ENCODE assay signal across 18 cellular contexts in the genomic region with DNA sequence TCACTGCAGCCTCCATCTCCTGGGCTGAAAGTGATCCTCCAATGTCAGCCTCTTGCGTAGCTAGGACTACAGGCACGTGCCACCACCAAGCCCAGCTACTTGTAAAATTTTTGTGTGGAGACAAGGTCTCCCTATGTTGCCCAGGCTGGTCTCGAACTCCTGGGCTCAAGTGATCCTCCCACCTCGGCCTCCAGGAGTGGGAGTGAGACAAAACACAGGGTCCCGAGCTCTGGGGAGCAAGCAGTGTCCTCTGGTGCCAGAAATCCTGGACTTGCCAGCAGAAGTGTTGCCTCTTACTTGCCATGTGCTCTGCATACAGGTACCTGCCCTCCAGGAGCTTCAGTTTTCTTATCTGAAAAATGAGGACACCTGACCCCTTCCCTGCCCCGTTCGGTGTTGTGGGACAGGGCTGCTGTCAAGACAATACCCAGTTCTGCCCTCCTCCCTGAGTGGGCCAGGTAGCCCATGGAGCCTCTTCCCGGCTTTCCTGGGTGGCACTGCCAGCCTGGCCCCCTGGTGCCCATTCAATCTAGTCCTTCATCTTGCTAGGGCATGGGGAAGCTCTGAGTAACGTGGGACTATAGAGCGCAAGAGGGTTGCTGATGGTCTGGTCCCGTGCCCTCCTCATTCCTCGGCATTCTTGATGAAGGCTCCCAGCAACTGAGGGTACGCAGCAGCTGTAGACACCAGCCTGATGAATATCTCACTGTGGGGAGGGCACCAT.
"Had no signal": no experiment of that assay in that cellular context is flagged by ENCODE, and none has a peak within 500 bp of the region (broad histone marks: within the 10 kb centered on the region; RNA-seq: fewer than 3 reads in every experiment).

No MANE protein-coding gene starts in this region.

- H3K4me3 ChIP-seq: adrenal gland, breast epithelium, left lung, neural progenitor cell, pancreas, SJSA1, smooth muscle cell, uterus had no signal

- H3K27me3 Mint-ChIP-seq: activated CD4-positive, alpha-beta memory T cell treated with anti-CD3 and anti-CD28 coated beads for 36 hours; activated naive CD4-positive, alpha-beta T cell treated with anti-CD3 and anti-CD28 coated beads, Interleukin-2, amount 50 U/mL, for 24 hours had no signal

- H3K4me1 ChIP-seq: adrenal gland, breast epithelium, left lung, neural progenitor cell, pancreas, SJSA1, uterus had no signal

- H3K9me3 Mint-ChIP-seq: activated CD4-positive, alpha-beta memory T cell treated with anti-CD3 and anti-CD28 coated beads for 36 hours; activated naive CD4-positive, alpha-beta T cell treated with anti-CD3 and anti-CD28 coated beads, Interleukin-2, amount 50 U/mL, for 24 hours; dendritic cell treated with granulocyte-macrophage colony-stimulating factor and Interleukin-4, amounts not matched to agents 40 ng/mL and 50 ng/mL, for 4 days; stimulated activated naive B cell treated with anti-CD40 and anti-IgM and Interleukin-4, amounts not matched to agents 10 μg/mL and 1 μg/mL and 100 μg/mL, for 72 hours had no signal

- H3K36me3 ChIP-seq: adrenal gland, breast epithelium, left lung, neural progenitor cell, pancreas, SJSA1, uterus had no signal

- H3K36me3 Mint-ChIP-seq: activated CD4-positive, alpha-beta memory T cell treated with anti-CD3 and anti-CD28 coated beads for 36 hours; activated naive CD4-positive, alpha-beta T cell treated with anti-CD3 and anti-CD28 coated beads, Interleukin-2, amount 50 U/mL, for 24 hours; stimulated activated naive B cell treated with anti-CD40 and anti-IgM and Interleukin-4, amounts not matched to agents 10 μg/mL and 1 μg/mL and 100 μg/mL, for 72 hours had no signal

- H3K4me1 Mint-ChIP-seq: activated naive CD4-positive, alpha-beta T cell treated with anti-CD3 and anti-CD28 coated beads, Interleukin-2, amount 50 U/mL, for 24 hours; neural progenitor cell; stimulated activated naive B cell treated with anti-CD40 and anti-IgM and Interleukin-4, amounts not matched to agents 10 μg/mL and 1 μg/mL and 100 μg/mL, for 72 hours had no signal

- H3K27me3 ChIP-seq: adrenal gland, breast epithelium, left lung, neural progenitor cell, pancreas, SJSA1, uterus had no signal

- H3K9me3 ChIP-seq: adrenal gland, breast epithelium, left lung, pancreas, SJSA1, uterus had no signal

- H3K27ac ChIP-seq: adrenal gland, breast epithelium, left lung, neural progenitor cell, pancreas, SJSA1, uterus, VCaP had no signal

- H3K4me3 Mint-ChIP-seq: activated CD4-positive, alpha-beta memory T cell treated with anti-CD3 and anti-CD28 coated beads for 36 hours; activated naive CD4-positive, alpha-beta T cell treated with anti-CD3 and anti-CD28 coated beads, Interleukin-2, amount 50 U/mL, for 24 hours; dendritic cell treated with granulocyte-macrophage colony-stimulating factor and Interleukin-4, amounts not matched to agents 40 ng/mL and 50 ng/mL, for 4 days; neural progenitor cell; stimulated activated naive B cell treated with anti-CD40 and anti-IgM and Interleukin-4, amounts not matched to agents 10 μg/mL and 1 μg/mL and 100 μg/mL, for 72 hours; T-helper 17 cell had no signal

- DNase-seq: activated CD4-positive, alpha-beta memory T cell treated with anti-CD3 and anti-CD28 coated beads for 36 hours; cerebellar nuclear complex; effector memory CD4-positive, alpha-beta T cell; hypothalamus; stimulated activated naive B cell treated with anti-CD40 and anti-IgM and Interleukin-4, amounts not matched to agents 10 μg/mL and 1 μg/mL and 100 μg/mL, for 72 hours; T-helper 17 cell had no signal

- ATAC-seq: left lung; pancreas; sciatic nerve; stimulated activated naive B cell treated with anti-CD40 and anti-IgM and Interleukin-4, amounts not matched to agents 10 μg/mL and 1 μg/mL and 100 μg/mL, for 72 hours; T-helper 17 cell had no signal

- H3K27ac Mint-ChIP-seq: activated CD4-positive, alpha-beta memory T cell treated with anti-CD3 and anti-CD28 coated beads for 36 hours; activated naive CD4-positive, alpha-beta T cell treated with anti-CD3 and anti-CD28 coated beads, Interleukin-2, amount 50 U/mL, for 24 hours; dendritic cell treated with granulocyte-macrophage colony-stimulating factor and Interleukin-4, amounts not matched to agents 40 ng/mL and 50 ng/mL, for 4 days; neural progenitor cell; stimulated activated naive B cell treated with anti-CD40 and anti-IgM and Interleukin-4, amounts not matched to agents 10 μg/mL and 1 μg/mL and 100 μg/mL, for 72 hours; T-helper 17 cell had no signal
